In the genomic region with DNA sequence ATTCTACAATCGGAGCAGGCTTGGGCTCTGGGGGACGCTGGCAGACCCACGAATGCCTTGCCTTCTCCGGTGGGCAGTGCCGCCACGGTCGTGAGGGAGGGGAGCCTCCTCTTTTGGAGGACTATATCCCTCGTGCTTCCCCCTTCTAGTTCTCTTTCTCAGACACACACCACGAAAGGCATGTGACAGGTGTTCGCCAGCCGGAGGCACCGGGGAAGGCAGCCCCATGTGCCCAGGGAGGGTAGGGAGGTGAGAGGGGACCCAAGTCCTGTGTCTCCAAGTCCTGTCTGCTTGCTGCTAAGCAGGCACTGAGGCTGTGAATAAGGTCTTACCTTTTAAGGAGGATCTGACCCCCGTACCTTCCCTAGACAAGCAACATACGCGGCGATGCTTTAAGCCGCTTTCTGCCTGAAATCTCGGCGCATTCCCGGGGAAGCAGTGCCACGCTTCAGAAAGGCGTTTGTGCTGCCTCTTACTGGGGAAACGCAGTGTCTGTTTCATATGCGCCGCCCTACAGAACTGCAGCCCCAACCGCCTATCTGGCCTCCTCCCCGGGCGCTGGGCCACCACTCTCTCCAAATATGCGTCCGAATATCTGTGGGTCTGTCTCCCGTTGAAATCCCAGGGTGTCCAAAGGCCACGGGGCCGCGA, we compare ENCODE assay signal across 8 cellular contexts. TPM values are rescaled to one million over a fixed set of nuclear protein-coding genes. Genes with fewer than 3 reads are reported as not detected.
A peak's percentile ranks its signal among the peaks of the same experiment; 100 is the strongest.
DNase-seq lines count a peak whose midpoint lies in the region; ATAC-seq, FAIRE-seq and TF ChIP-seq lines count a peak whose summit lies in the region.

No MANE protein-coding gene starts in this region.

- peaks cover 13 to 28% (median 18%) of the 10 kb centered on the region in 3 donors for H3K4me1 ChIP-seq in skeletal muscle tissue (ENCODE audit: control insufficient read depth in 3 of 3, insufficient read depth in 3 of 3, low read length in 3 of 3)

- H3K36me3 ChIP-seq in bronchial epithelial cell (ENCODE audit: control insufficient read depth, insufficient read depth, low read length), result no peaks in the 10 kb centered on the region
- no peaks in the 10 kb centered on the region for H3K36me3 ChIP-seq in skeletal muscle tissue (ENCODE audit: control insufficient read depth in 3 of 3, insufficient read depth in 3 of 3, low read length in 3 of 3)

- H3K27me3 ChIP-seq in bronchial epithelial cell (ENCODE audit: control insufficient read depth, insufficient read depth, low read length) (peaks cover 45% of the 10 kb centered on the region), skeletal muscle tissue (ENCODE audit: control insufficient read depth in 3 of 3, insufficient read depth in 3 of 3, low read length in 3 of 3) (peaks cover 47 to 60% (median 57%) of the 10 kb centered on the region in 3 donors)

- no peak for TF ChIP-seq CTCF in bronchial epithelial cell (IDR thresholded peaks at IDR 0.05; ENCODE audit: insufficient read depth, low read length, severe bottlenecking)

- FAIRE-seq in bronchial epithelial cell (lab: Jason Lieb, UNC), result no peak

- H3K9ac ChIP-seq in skeletal muscle tissue (ENCODE audit: low read depth in 1 of 3, low read length in 3 of 3), result peak overlapping the region; percentile 10 to 72 (median 43)

- peak; percentile 15 for DNase-seq in GDM1 (lab: John Stamatoyannopoulos, UW)
- DNase-seq in NCI-H524 (lab: John Stamatoyannopoulos, UW), result peak; percentile 42 to 74
- peak; percentile 8 for DNase-seq in bronchial epithelial cell (ENCODE audit: low read depth)
- DNase-seq in islet precursor cell, result peak; percentile 78

- no peak overlapping the region for H3K27ac ChIP-seq in skeletal muscle tissue (ENCODE audit: low read depth, low read length)

- no peaks in the 10 kb centered on the region for H3K9me3 ChIP-seq in skeletal muscle tissue (ENCODE audit: control insufficient read depth in 3 of 3, low read length in 3 of 3)

- H3K4me3 ChIP-seq in bronchial epithelial cell (ENCODE audit: low read depth, low read length) (no peak overlapping the region), skeletal muscle tissue (ENCODE audit: low read length in 3 of 3) (peak overlapping the region; percentile 48 to 71 (median 70))

- no peak for ATAC-seq in GM21381 (IDR thresholded peaks at IDR 0.05; ENCODE audit: unreplicated experiment)
- no peak for ATAC-seq in GM21723 (IDR thresholded peaks at IDR 0.05; ENCODE audit: unreplicated experiment)
- ATAC-seq in HG03097 (IDR thresholded peaks at IDR 0.05; ENCODE audit: low FRiP score, unreplicated experiment), result no peak

RNA-seq across cellular contexts. Expression of a gene that starts 0.8 kb away (rescaled TPM):
- under 0.01 TPM in 2 replicates for total RNA-seq in bronchial epithelial cell
- total RNA-seq in skeletal muscle tissue, result 2.1 TPM

Comparison
In these comparisons a context has a peak if more than half of its experiments do, and no peak if none do; other contexts are left out.
1. DNase-seq: peak in every context shown above with its lines; median percentile 78 in islet precursor cell; 58 in NCI-H524; 15 in GDM1; 8 in bronchial epithelial cell.